In genomic region chr3:98717584-98717983, GRCh38 we compare ENCODE assay signal across 34 cellular contexts. TPM values are rescaled to one million over a fixed set of nuclear protein-coding genes. Genes with fewer than 3 reads are reported as not detected.
"Had no signal": no experiment of that assay in that cellular context is flagged by ENCODE, and none has a peak within 500 bp of the region (broad histone marks: within the 10 kb centered on the region; RNA-seq: fewer than 3 reads in every experiment).

No MANE protein-coding gene starts in this region.

- H3K4me3 ChIP-seq: MG63 had no signal

- H3K36me3 ChIP-seq: MG63 had no signal

- H3K9me3 ChIP-seq: MG63 had no signal

- H3K4me2 ChIP-seq: KMS-11 had no signal

- DNase-seq: Karpas-422, Kasumi-1, KG1, MG63, MM.1S, NCI-H1048, NCI-H1092, NCI-H1092 treated with DMSO at 0.1 percent for 48 hours, NCI-H1105, NCI-H1105 treated with DMSO at 0.1 percent for 48 hours, NCI-H1417, NCI-H1417 treated with DMSO at 0.1 percent for 48 hours, NCI-H1436, NCI-H1436 treated with DMSO at 0.1 percent for 48 hours, NCI-H146, NCI-H1694, NCI-H1694 treated with DMSO at 0.1 percent for 48 hours, NCI-H187, NCI-H187 treated with DMSO at 0.1 percent for 48 hours, NCI-H1930, NCI-H2029, NCI-H2029 treated with DMSO at 0.1 percent for 48 hours, NCI-H2081, NCI-H2081 treated with DMSO at 0.1 percent for 48 hours, NCI-H2107, NCI-H2171, NCI-H2171 treated with DMSO at 0.1 percent for 48 hours, NCI-H2227 treated with DMSO at 0.1 percent for 48 hours, NCI-H226, NCI-H345, NCI-H446, NCI-H446 treated with DMSO at 0.1 percent for 48 hours had no signal

- H3K27ac ChIP-seq: KMS-11 had no signal

RNA-seq across cellular contexts. Expression of gene ST3GAL6, which starts 45.6 kb away (rescaled TPM):
- total RNA-seq: NCI-H460 had no signal
